ENCODE assay signal across 27 cellular contexts in genomic region chr17:52178013-52178412, GRCh38. TPM values are rescaled to one million over a fixed set of nuclear protein-coding genes. Genes with fewer than 3 reads are reported as not detected.
"Had no signal": no experiment of that assay in that cellular context is flagged by ENCODE, and none has a peak within 500 bp of the region (broad histone marks: within the 10 kb centered on the region; RNA-seq: fewer than 3 reads in every experiment).

No MANE protein-coding gene starts in this region.

- H3K4me3 ChIP-seq: breast epithelium, esophagus muscularis mucosa, heart left ventricle, spleen, testis, transverse colon had no signal

- DNase-seq: activated CD4-positive, alpha-beta T cell treated with anti-CD3 and anti-CD28 coated beads for 36 hours; activated CD4-positive, CD25-positive, alpha-beta regulatory T cell; activated naive CD4-positive, alpha-beta T cell; activated T-cell treated with anti-CD3 and anti-CD28 coated beads for 4 hours; activated T-cell treated with anti-CD3 and anti-CD28 coated beads, Interleukin-2, amount 50 U/mL, for 72 hours; dermis blood vessel endothelial cell; effector CD4-positive, alpha-beta T cell; foreskin keratinocyte; heart left ventricle; hypothalamus; immature natural killer cell; kidney; left colon; mammary epithelial cell; posterior cingulate gyrus; right cardiac atrium; spleen; stimulated activated CD4-positive, alpha-beta T cell treated with anti-CD3 and anti-CD28 coated beads, Interleukin-2, amount 100 ng/mL, for 48 hours; stimulated activated naive CD8-positive, alpha-beta T cell treated with anti-CD3 and anti-CD28 coated beads, Interleukin-15, Interleukin-2, amounts not matched to agents 100 U/mL and 50 U/mL, for 24 hours; testis; transverse colon had no signal

- H3K27ac ChIP-seq: breast epithelium, esophagus muscularis mucosa, foreskin keratinocyte, heart left ventricle, spleen, testis, transverse colon had no signal

- H3K27me3 ChIP-seq: breast epithelium, foreskin keratinocyte, spleen, testis, transverse colon had no signal

- H3K9me3 ChIP-seq: breast epithelium, esophagus muscularis mucosa, spleen, testis, transverse colon had no signal

- H3K4me1 ChIP-seq: breast epithelium, esophagus muscularis mucosa, foreskin keratinocyte, heart left ventricle, spleen, testis, transverse colon had no signal

- H3K36me3 ChIP-seq: breast epithelium, esophagus muscularis mucosa, heart left ventricle, spleen, transverse colon had no signal

- FAIRE-seq: colon, kidney had no signal

- ATAC-seq: activated CD4-positive, alpha-beta T cell treated with anti-CD3 and anti-CD28 coated beads for 36 hours; activated naive CD4-positive, alpha-beta T cell treated with anti-CD3 and anti-CD28 coated beads, Interleukin-2, amount 50 U/mL, for 72 hours; activated T-cell treated with anti-CD3 and anti-CD28 coated beads, Interleukin-2, amount 50 U/mL, for 72 hours; foreskin keratinocyte; heart left ventricle; left colon; right cardiac atrium; stimulated activated naive CD8-positive, alpha-beta T cell treated with anti-CD3 and anti-CD28 coated beads, Interleukin-15, Interleukin-2, amounts not matched to agents 100 U/mL and 50 U/mL, for 24 hours had no signal

RNA-seq across cellular contexts. Expression of gene CA10, which starts 19.5 kb away (rescaled TPM):
- total RNA-seq: activated CD4-positive, alpha-beta T cell treated with anti-CD3 and anti-CD28 coated beads for 36 hours; activated naive CD4-positive, alpha-beta T cell treated with anti-CD3 and anti-CD28 coated beads, Interleukin-2, amount 50 U/mL, for 72 hours; activated T-cell treated with anti-CD3 and anti-CD28 coated beads, Interleukin-2, amount 50 U/mL, for 72 hours; breast epithelium; dermis blood vessel endothelial cell; esophagus muscularis mucosa; heart left ventricle; left colon; osteoblast; right cardiac atrium had no signal
- polyA plus RNA-seq: heart left ventricle, immature natural killer cell, liver had no signal
